Comparison of ENCODE assay signal across 18 cellular contexts in the genomic region with DNA sequence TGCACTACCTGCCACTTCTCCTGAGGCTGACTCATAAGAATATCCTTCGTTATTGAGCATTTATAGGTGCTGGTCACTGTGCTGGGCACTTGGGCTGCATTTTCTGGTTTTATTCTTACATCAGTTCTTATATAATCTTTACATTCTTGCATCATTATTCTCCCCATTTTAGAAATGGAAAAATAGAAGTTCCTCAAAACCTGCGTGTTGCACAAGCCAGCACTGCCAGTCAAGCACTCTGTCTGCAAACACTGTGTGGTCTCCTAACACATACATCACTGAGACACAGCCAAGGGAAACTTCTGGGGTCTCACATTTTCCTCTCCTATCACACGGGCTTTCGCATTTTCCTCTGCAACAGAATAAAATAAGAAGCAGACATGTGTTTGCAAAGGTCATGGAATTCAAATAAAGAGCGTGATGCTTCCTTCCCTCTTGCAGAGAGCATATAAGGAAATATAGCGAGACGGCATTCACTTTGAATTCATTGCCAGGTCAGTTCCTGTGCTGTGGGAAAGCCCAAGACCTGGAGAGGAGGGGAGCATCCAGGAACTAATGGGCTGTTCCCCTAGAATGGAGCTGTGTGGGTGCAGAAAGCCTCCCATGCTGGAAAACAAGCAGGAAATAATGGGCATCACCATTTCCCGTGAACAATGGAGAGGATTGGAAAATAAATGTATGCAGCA.
"Had no signal": no experiment of that assay in that cellular context is flagged by ENCODE, and none has a peak within 500 bp of the region (broad histone marks: within the 10 kb centered on the region; RNA-seq: fewer than 3 reads in every experiment).

No MANE protein-coding gene starts in this region.

- DNase-seq: activated CD4-positive, alpha-beta T cell treated with anti-CD3 and anti-CD28 coated beads, Interleukin-2, amount 50 U/mL, for 1 hour; activated CD8-positive, alpha-beta T cell treated with anti-CD3 and anti-CD28 coated beads for 36 hours; activated naive CD4-positive, alpha-beta T cell; activated T-cell treated with anti-CD3 and anti-CD28 coated beads, Interleukin-2, amount 50 U/mL, for 48 hours; adrenal gland; dorsolateral prefrontal cortex; effector memory CD4-positive, alpha-beta T cell; islet precursor cell; left ventricle myocardium superior; mammary epithelial cell; naive B cell; nephron progenitor cell; ovary; right lobe of liver; stimulated activated CD4-positive, alpha-beta T cell treated with anti-CD3 and anti-CD28 coated beads, Interleukin-12 subunit alpha, Interleukin-12 subunit beta, amount 100 ng/mL, for 4 hours; stimulated activated CD4-positive, alpha-beta T cell treated with anti-CD3 and anti-CD28 coated beads, Interleukin-4, amount 100 ng/mL, for 1 hour; stimulated activated naive CD8-positive, alpha-beta T cell treated with anti-CD3 and anti-CD28 coated beads, Interleukin-15, Interleukin-2, amounts not matched to agents 100 U/mL and 50 U/mL, for 24 hours; transverse colon had no signal
